1 cellular context compared by ENCODE assay signal in genomic region chr15:73717802-73718201, GRCh38.
TF ChIP-seq lines count a peak whose summit lies in the region.

No MANE protein-coding gene starts in this region.

TF ChIP-seq in HCT116, 20 proteins besides CTCF, POLR2A, EP300 and RAD21 (continued from another document):
- TF ChIP-seq, protein P1, sequence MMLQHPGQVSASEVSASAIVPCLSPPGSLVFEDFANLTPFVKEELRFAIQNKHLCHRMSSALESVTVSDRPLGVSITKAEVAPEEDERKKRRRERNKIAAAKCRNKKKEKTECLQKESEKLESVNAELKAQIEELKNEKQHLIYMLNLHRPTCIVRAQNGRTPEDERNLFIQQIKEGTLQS (IDR thresholded peaks at IDR 0.05) = no peak
- TF ChIP-seq EZH2 (IDR thresholded peaks at IDR 0.05) = no peak
- TF ChIP-seq REST (IDR thresholded peaks at IDR 0.05; ENCODE audit: low read depth) = no peak
- TF ChIP-seq, protein P2, sequence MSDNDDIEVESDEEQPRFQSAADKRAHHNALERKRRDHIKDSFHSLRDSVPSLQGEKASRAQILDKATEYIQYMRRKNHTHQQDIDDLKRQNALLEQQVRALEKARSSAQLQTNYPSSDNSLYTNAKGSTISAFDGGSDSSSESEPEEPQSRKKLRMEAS (IDR thresholded peaks at IDR 0.05) = no peak
- TF ChIP-seq ZFX (IDR thresholded peaks at IDR 0.05) = no peak
- TF ChIP-seq FOSL1 (IDR thresholded peaks at IDR 0.05; ENCODE audit: low read depth) = no peak
- TF ChIP-seq CBX3 (IDR thresholded peaks at IDR 0.05; ENCODE audit: low read depth) = no peak
- TF ChIP-seq YY1 (IDR thresholded peaks at IDR 0.05; ENCODE audit: extremely low read depth, insufficient replicate concordance, low read depth, low read length) = no peak
- no peak for TF ChIP-seq SRF (IDR thresholded peaks at IDR 0.05; ENCODE audit: low read depth)
- TF ChIP-seq TCF7L2 (IDR thresholded peaks at IDR 0.05; ENCODE audit: borderline replicate concordance, extremely low read depth, insufficient read depth, insufficient read length) = no peak
- no peak for TF ChIP-seq POLR2AphosphoS5 (IDR thresholded peaks at IDR 0.05; ENCODE audit: low read depth, low read length)
